In the genomic region with DNA sequence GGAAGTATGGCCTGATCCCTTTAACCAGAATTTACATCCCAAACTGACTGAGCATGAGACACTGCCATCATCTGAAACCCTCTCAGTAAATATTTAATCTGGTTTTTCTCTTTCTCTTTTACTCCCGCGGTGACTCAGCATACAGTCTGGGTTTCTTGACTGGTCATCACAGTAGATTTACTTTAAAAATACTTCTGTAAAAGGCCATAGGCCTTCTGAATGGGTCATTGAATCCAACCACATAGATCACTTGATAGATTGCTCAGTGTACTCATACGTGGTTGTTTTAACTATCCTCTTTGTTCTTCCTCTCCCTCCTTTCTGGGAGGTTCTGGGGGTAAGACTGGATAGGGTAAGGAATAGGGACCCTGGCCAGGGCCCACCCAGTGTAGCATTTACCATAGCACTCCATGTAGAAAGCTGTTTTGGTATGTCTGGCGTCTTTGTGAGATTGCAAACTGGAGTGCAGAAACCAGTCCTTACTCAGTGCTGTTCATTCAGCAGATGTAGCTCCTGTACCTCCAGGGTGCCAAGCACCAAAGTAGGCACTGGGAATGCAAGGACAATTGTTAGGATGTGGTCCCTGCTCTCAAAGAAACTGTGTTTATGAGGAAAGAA, we compare ENCODE assay signal across 9 cellular contexts.
DNase-seq lines count a peak whose midpoint lies in the region; ATAC-seq and TF ChIP-seq lines count a peak whose summit lies in the region.
"Had no signal": no experiment of that assay in that cellular context is flagged by ENCODE, and none has a peak within 500 bp of the region (broad histone marks: within the 10 kb centered on the region; RNA-seq: fewer than 3 reads in every experiment).

No MANE protein-coding gene starts in this region.

- TF ChIP-seq CTCF in foreskin keratinocyte (conservative IDR thresholded peaks at IDR 0.05), result no peak

- peak; percentile 92 for ATAC-seq in GM21737 (IDR thresholded peaks at IDR 0.05; ENCODE audit: unreplicated experiment)
- ATAC-seq in HG03571 (IDR thresholded peaks at IDR 0.05; ENCODE audit: unreplicated experiment), result peak; percentile 87
- peak; percentile 9 for ATAC-seq in foreskin keratinocyte

- no peaks in the 10 kb centered on the region for H3K27me3 ChIP-seq in foreskin keratinocyte

- H3K4me1 ChIP-seq in foreskin keratinocyte, result peaks cover 22% of the 10 kb centered on the region

- H3K27ac ChIP-seq in foreskin keratinocyte, result no peak overlapping the region

- DNase-seq in DMS53 treated with DMSO at 0.1 percent for 48 hours (lab: John Stamatoyannopoulos, UW; ENCODE audit: unreplicated experiment) (peak; percentile 61), foreskin keratinocyte (no peak), NCI-H1048 (lab: John Stamatoyannopoulos, UW) (no peak), mucosa of gallbladder (ENCODE audit: low spot score) (no peak), activated gamma-delta T cell (lab: John Stamatoyannopoulos, UW) (no peak), medulla oblongata (ENCODE audit: extremely low spot score) (no peak)
- DNase-seq: DND-41 had no signal

Comparison
In these comparisons a context has a peak if more than half of its experiments do, and no peak if none do; other contexts are left out.
1. ATAC-seq: peak in every context shown above with its lines; median percentile 92 in GM21737; 87 in HG03571; 9 in foreskin keratinocyte.